8 cellular contexts compared by ENCODE assay signal in the genomic region with DNA sequence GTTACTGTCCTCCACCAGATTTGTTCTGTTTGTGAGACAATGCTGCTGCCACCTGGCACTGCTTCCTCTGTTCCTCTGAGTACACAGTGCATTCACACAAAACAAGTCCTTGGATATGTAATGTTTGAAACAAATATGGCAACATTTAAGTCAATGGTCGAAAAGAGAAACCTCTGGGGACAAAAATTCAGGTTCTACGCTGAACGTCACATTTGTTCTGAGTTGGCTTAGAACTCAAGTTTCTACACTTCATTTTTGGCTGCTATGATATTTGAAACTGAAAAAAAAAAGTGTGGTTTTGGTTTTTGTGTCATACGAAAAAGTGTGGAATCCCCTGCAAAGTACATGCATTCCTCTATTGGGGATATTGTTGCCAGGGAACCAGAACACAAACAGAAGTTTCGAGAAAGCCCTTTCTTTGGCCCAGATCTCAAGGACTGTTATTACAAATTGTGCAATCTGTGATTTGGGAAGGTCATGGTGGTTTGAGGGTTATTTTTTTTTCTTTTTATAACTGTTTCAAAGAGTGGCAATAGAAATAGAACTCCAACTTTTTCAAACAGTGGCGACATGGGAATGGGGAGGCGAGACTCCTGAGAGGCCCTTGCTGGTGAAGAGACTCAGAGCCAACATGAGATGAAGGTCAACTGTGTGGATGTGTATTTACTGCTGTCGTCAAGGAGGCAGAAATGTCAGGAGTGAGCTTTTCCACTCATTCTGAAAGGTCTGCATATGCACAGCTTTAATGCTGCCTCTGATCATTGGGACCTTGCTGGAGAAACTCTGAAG.
A peak's percentile ranks its signal among the peaks of the same experiment; 100 is the strongest.
DNase-seq lines count a peak whose midpoint lies in the region; ATAC-seq and TF ChIP-seq lines count a peak whose summit lies in the region.

No MANE protein-coding gene starts in this region.

- peak; percentile 50 for DNase-seq in AG08396 (ENCODE audit: low spot score)
- DNase-seq in coronary artery (ENCODE audit: low spot score) = peak; percentile 87
- no peak for DNase-seq in omental fat pad (ENCODE audit: low spot score)
- DNase-seq in GM10248 (ENCODE audit: extremely low spot score) = no peak
- DNase-seq in SIG-M5 treated with dmso at 0.1 percent for 504 hours (lab: John Stamatoyannopoulos, UW; ENCODE audit: unreplicated experiment) = no peak
- no peak for DNase-seq in cortex of kidney (lab: John Stamatoyannopoulos, UW)

- peak overlapping the region; percentile 60 for H3K4me2 ChIP-seq in Loucy (ENCODE audit: low read depth, low read length, poor library complexity, severe bottlenecking)

- H3K4me1 ChIP-seq in Loucy (ENCODE audit: insufficient read depth, low read length, poor library complexity, severe bottlenecking) = peaks cover 59% of the 10 kb centered on the region

- peaks cover 6% of the 10 kb centered on the region; the same call in 1 of the 2 replicates for H3F3A ChIP-seq in Loucy (ENCODE audit: low read depth)

- H3K9ac ChIP-seq in Loucy (ENCODE audit: low read depth, low read length, poor library complexity, severe bottlenecking) = peak overlapping the region; percentile 8

- no peaks in the 10 kb centered on the region for H3K36me3 ChIP-seq in Loucy (ENCODE audit: insufficient read depth, low read length)

- H4K20me1 ChIP-seq in Loucy (ENCODE audit: insufficient read depth, low read length, poor library complexity, severe bottlenecking) = no peaks in the 10 kb centered on the region

- no peaks in the 10 kb centered on the region for H3K9me2 ChIP-seq in Loucy (replicated peaks; ENCODE audit: low read depth, low read length)

- TF ChIP-seq CTCF in Loucy (conservative IDR thresholded peaks at IDR 0.05; ENCODE audit: low read length) (peak; percentile 28), coronary artery (IDR thresholded peaks at IDR 0.05) (no peak), omental fat pad (IDR thresholded peaks at IDR 0.05) (no peak), GM10248 (IDR thresholded peaks at IDR 0.05; ENCODE audit: control extremely low read depth, extremely low read depth, low read depth, missing control alignments) (no peak)

- no peak overlapping the region for H2AFZ ChIP-seq in Loucy (ENCODE audit: low read length)

- no peaks in the 10 kb centered on the region for H3K79me2 ChIP-seq in Loucy (ENCODE audit: insufficient read depth, low read length)

- CTCF ChIA-PET in GM10248 (lab: Yijun Ruan, JAX) = no interaction called here

- H3K9me3 ChIP-seq in Loucy (ENCODE audit: insufficient read depth, low read depth, low read length) = no peaks in the 10 kb centered on the region

- H3K4me3 ChIP-seq in Loucy (ENCODE audit: low read length, poor library complexity, severe bottlenecking) (peak overlapping the region; percentile 12), coronary artery (peak overlapping the region; percentile 29)

- H3K27ac ChIP-seq in coronary artery = peak overlapping the region; percentile 70 to 92

- H3K27me3 ChIP-seq in Loucy (ENCODE audit: insufficient read depth, low read length, poor library complexity, severe bottlenecking) = no peaks in the 10 kb centered on the region

- ATAC-seq in GM19438 (IDR thresholded peaks at IDR 0.05; ENCODE audit: low read depth, unreplicated experiment) = peak; percentile 63
- peak; percentile 50 for ATAC-seq in omental fat pad (ENCODE audit: low FRiP score)

- POLR2A ChIA-PET in GM10248 (lab: Yijun Ruan, JAX) = no interaction called here

Comparison
In these comparisons a context has a peak if more than half of its experiments do, and no peak if none do; other contexts are left out.
1. DNase-seq: peak in AG08396 (single experiment) and coronary artery (single experiment); none in omental fat pad (single experiment), GM10248 (single experiment), SIG-M5 treated with dmso at 0.1 percent for 504 hours (single experiment) and cortex of kidney (single experiment).